ENCODE assay signal across 8 cellular contexts in genomic region chr3:99875573-99875924, GRCh38. TPM values are rescaled to one million over a fixed set of nuclear protein-coding genes. Genes with fewer than 3 reads are reported as not detected.
DNase-seq lines count a peak whose midpoint lies in the region; ATAC-seq and TF ChIP-seq lines count a peak whose summit lies in the region.

No MANE protein-coding gene starts in this region.

- no peak for TF ChIP-seq EP300 in sigmoid colon (IDR thresholded peaks at IDR 0.05)

- TF ChIP-seq CTCF in right atrium auricular region (IDR thresholded peaks at IDR 0.05) (no peak), sigmoid colon (IDR thresholded peaks at IDR 0.05) (no peak)

- no peaks in the 10 kb centered on the region for H3K9me3 ChIP-seq in HUES6 (ENCODE audit: control insufficient read depth, insufficient read depth, low read depth, low read length)
- H3K9me3 ChIP-seq in adipocyte (ENCODE audit: control insufficient read depth, low read length): no peaks in the 10 kb centered on the region
- H3K9me3 ChIP-seq in right atrium auricular region: no peaks in the 10 kb centered on the region
- H3K9me3 ChIP-seq in sigmoid colon: no peaks in the 10 kb centered on the region

- WGBS in sigmoid colon, 2 donors: 0 to 1% methylated on average over 7 of the region's 7 CpGs

- H3K9ac ChIP-seq in HUES6 (ENCODE audit: low read length) (peak overlapping the region; percentile 70), adipocyte (ENCODE audit: low read length) (peak overlapping the region; percentile 96)

- intact Hi-C loops in sigmoid colon (cut with DNase I): loop anchor here (5.0 kb wide), 2 partner anchors 52 to 167 kb away; no protein-coding TSS in a partner anchor

- DNase-seq in AG20443 (ENCODE audit: low spot score): peak; percentile 30
- peak; percentile 83 for DNase-seq in adipocyte (ENCODE audit: low read depth)
- no peak for DNase-seq in right atrium auricular region (ENCODE audit: low spot score)
- no peak for DNase-seq in sigmoid colon
- DNase-seq in NCI-H774 (lab: John Stamatoyannopoulos, UW): no peak

- H3K4me3 ChIP-seq in HUES6 (ENCODE audit: low read depth, low read length) (peak overlapping the region; percentile 55), adipocyte (ENCODE audit: low read length) (peak overlapping the region; percentile 90), right atrium auricular region (peak overlapping the region; percentile 70 to 83), sigmoid colon (peak overlapping the region; percentile 62 to 82 (median 66))

- H3K36me3 ChIP-seq in HUES6 (ENCODE audit: control insufficient read depth, insufficient read depth, low read length): no peaks in the 10 kb centered on the region
- peaks cover 3% of the 10 kb centered on the region for H3K36me3 ChIP-seq in adipocyte (ENCODE audit: control insufficient read depth, insufficient read depth, low read length, severe bottlenecking)
- H3K36me3 ChIP-seq in right atrium auricular region: peaks cover 4% of the 10 kb centered on the region
- H3K36me3 ChIP-seq in sigmoid colon: no peaks in the 10 kb centered on the region

- H3K27ac ChIP-seq in HUES6 (ENCODE audit: low read depth, low read length) (no peak overlapping the region), right atrium auricular region (peak overlapping the region; percentile 93), sigmoid colon (peak overlapping the region; percentile 90 to 95 (median 93))

- no peak for TF ChIP-seq POLR2A in sigmoid colon (IDR thresholded peaks at IDR 0.05)

- ATAC-seq in GM19452 (IDR thresholded peaks at IDR 0.05; ENCODE audit: unreplicated experiment) (no peak), HG03469 (IDR thresholded peaks at IDR 0.05; ENCODE audit: unreplicated experiment) (no peak)

- H3K4me1 ChIP-seq in HUES6 (ENCODE audit: control insufficient read depth, insufficient read depth, low read length) (peaks cover 31% of the 10 kb centered on the region), adipocyte (ENCODE audit: control insufficient read depth, insufficient read depth, low read length) (peaks cover 45% of the 10 kb centered on the region), right atrium auricular region (peaks cover 0 to 52% of the 10 kb centered on the region in 2 donors), sigmoid colon (peaks cover 4 to 42% (median 30%) of the 10 kb centered on the region in 4 donors)

- H3K27me3 ChIP-seq in HUES6 (ENCODE audit: control insufficient read depth, insufficient read depth, low read length): peaks cover 85% of the 10 kb centered on the region
- no peaks in the 10 kb centered on the region for H3K27me3 ChIP-seq in adipocyte (replicated peaks; ENCODE audit: control insufficient read depth, insufficient read depth, low read length)
- H3K27me3 ChIP-seq in right atrium auricular region: no peaks in the 10 kb centered on the region
- no peaks in the 10 kb centered on the region for H3K27me3 ChIP-seq in sigmoid colon

RNA-seq across cellular contexts. Expression of gene CMSS1, which starts 57.9 kb away (rescaled TPM):
- total RNA-seq in right atrium auricular region (10 to 100 TPM in 1 of 2 donors, 1 to 10 TPM in 1; 5.7 to 17.7 TPM), sigmoid colon (10 to 100 TPM; 11.1 to 19.4 (median 16.6) TPM)
- 10 to 100 TPM in 1 of 3 donors, 1 to 10 TPM in 2; 6.0 to 19.2 (median 7.6) TPM for polyA plus RNA-seq in sigmoid colon

Comparison
In these comparisons a context has a peak if more than half of its experiments do, and no peak if none do; other contexts are left out.
1. DNase-seq: peak in AG20443 (single experiment) and adipocyte (single experiment); none in right atrium auricular region (single experiment), sigmoid colon (single experiment) and NCI-H774 (single experiment).
2. Peak in every context shown above with its lines, with median percentiles within 50 percentile points of each other: H3K4me3 ChIP-seq.